27 cellular contexts compared by ENCODE assay signal in genomic region chr13:72061613-72062012, GRCh38.
"Had no signal": no experiment of that assay in that cellular context is flagged by ENCODE, and none has a peak within 500 bp of the region (broad histone marks: within the 10 kb centered on the region; RNA-seq: fewer than 3 reads in every experiment).

No MANE protein-coding gene starts in this region.

- H3K4me3 Mint-ChIP-seq: mesothelial cell of epicardium; naive B cell; natural killer cell treated with Interleukin-12 subunit alpha and Interleukin-12 subunit beta and Interleukin-15 and Interleukin-18, amount 100 ng/mL, for 72 hours; stimulated activated memory B cell treated with anti-CD40 and anti-IgM and Interleukin-4, amounts not matched to agents 10 μg/mL and 1 μg/mL and 100 μg/mL, for 72 hours; stimulated activated naive CD8-positive, alpha-beta T cell treated with anti-CD3 and anti-CD28 coated beads, Interleukin-15, amount 100 ng/mL, for 72 hours had no signal

- H3K27me3 ChIP-seq: left lung, ovary, right atrium auricular region, right lobe of liver, tibial nerve, upper lobe of left lung, vagina had no signal

- DNase-seq: hypothalamus; immature natural killer cell; kidney; left colon; left lung; lower lobe of right lung; mammary epithelial cell; mesendoderm; naive B cell; ovary; stimulated activated CD4-positive, alpha-beta T cell treated with anti-CD3 and anti-CD28 coated beads, Interleukin-1b, Interleukin-23, amount 100 ng/mL, for 48 hours; stimulated activated CD4-positive, alpha-beta T cell treated with anti-CD3 and anti-CD28 coated beads, Interleukin-2, amount 100 ng/mL, for 48 hours; stimulated activated CD4-positive, alpha-beta T cell treated with anti-CD3 and anti-CD28 coated beads, Interleukin-4, amount 100 ng/mL, for 4 hours; stimulated activated CD8-positive, alpha-beta memory T cell treated with anti-CD3 and anti-CD28 coated beads, Interleukin-4, amount 100 ng/mL, for 48 hours; stimulated activated naive CD4-positive, alpha-beta T cell treated with Interleukin-2 at 50 U/mL for 16 hours; stimulated activated naive CD8-positive, alpha-beta T cell treated with anti-CD3 and anti-CD28 coated beads, Interleukin-15, amount 100 ng/mL, for 72 hours; substantia nigra; upper lobe of left lung had no signal

- H3K27me3 Mint-ChIP-seq: naive B cell; natural killer cell treated with Interleukin-12 subunit alpha and Interleukin-12 subunit beta and Interleukin-15 and Interleukin-18, amount 100 ng/mL, for 72 hours; progenitor cell of endocrine pancreas; stimulated activated memory B cell treated with anti-CD40 and anti-IgM and Interleukin-4, amounts not matched to agents 10 μg/mL and 1 μg/mL and 100 μg/mL, for 72 hours; stimulated activated naive CD8-positive, alpha-beta T cell treated with anti-CD3 and anti-CD28 coated beads, Interleukin-15, amount 100 ng/mL, for 72 hours had no signal

- H3K36me3 Mint-ChIP-seq: stimulated activated memory B cell treated with anti-CD40 and anti-IgM and Interleukin-4, amounts not matched to agents 10 μg/mL and 1 μg/mL and 100 μg/mL, for 72 hours had no signal

- H3K9me3 ChIP-seq: lower lobe of right lung, ovary, right lobe of liver, vagina had no signal

- H3K27ac Mint-ChIP-seq: immature natural killer cell; mesothelial cell of epicardium; naive B cell; natural killer cell treated with Interleukin-12 subunit alpha and Interleukin-12 subunit beta and Interleukin-15 and Interleukin-18, amount 100 ng/mL, for 72 hours; progenitor cell of endocrine pancreas; stimulated activated memory B cell treated with anti-CD40 and anti-IgM and Interleukin-4, amounts not matched to agents 10 μg/mL and 1 μg/mL and 100 μg/mL, for 72 hours had no signal

- ATAC-seq: left colon; left lung; lower lobe of right lung; natural killer cell treated with Interleukin-12 subunit alpha and Interleukin-12 subunit beta and Interleukin-15 and Interleukin-18, amount 100 ng/mL, for 72 hours; right lobe of liver; stimulated activated memory B cell treated with anti-CD40 and anti-IgM and Interleukin-4, amounts not matched to agents 10 μg/mL and 1 μg/mL and 100 μg/mL, for 72 hours; stimulated activated naive CD8-positive, alpha-beta T cell treated with anti-CD3 and anti-CD28 coated beads, Interleukin-15, amount 100 ng/mL, for 72 hours had no signal

- H3K36me3 ChIP-seq: left lung, lower lobe of right lung, ovary, right atrium auricular region, right lobe of liver, tibial nerve, upper lobe of left lung, vagina had no signal

- H3K4me3 ChIP-seq: left lung, lower lobe of right lung, ovary, right atrium auricular region, right lobe of liver, smooth muscle cell, tibial nerve, upper lobe of left lung, vagina had no signal

- H3K27ac ChIP-seq: left lung, lower lobe of right lung, ovary, right atrium auricular region, right lobe of liver, tibial nerve, upper lobe of left lung, vagina had no signal

- H3K4me1 Mint-ChIP-seq: mesothelial cell of epicardium; naive B cell; stimulated activated memory B cell treated with anti-CD40 and anti-IgM and Interleukin-4, amounts not matched to agents 10 μg/mL and 1 μg/mL and 100 μg/mL, for 72 hours; stimulated activated naive CD8-positive, alpha-beta T cell treated with anti-CD3 and anti-CD28 coated beads, Interleukin-15, amount 100 ng/mL, for 72 hours had no signal

- H3K4me1 ChIP-seq: left lung, lower lobe of right lung, right atrium auricular region, right lobe of liver, tibial nerve, upper lobe of left lung, vagina had no signal

- H3K4me2 ChIP-seq: smooth muscle cell had no signal
